ENCODE assay signal across 21 cellular contexts in the genomic region with DNA sequence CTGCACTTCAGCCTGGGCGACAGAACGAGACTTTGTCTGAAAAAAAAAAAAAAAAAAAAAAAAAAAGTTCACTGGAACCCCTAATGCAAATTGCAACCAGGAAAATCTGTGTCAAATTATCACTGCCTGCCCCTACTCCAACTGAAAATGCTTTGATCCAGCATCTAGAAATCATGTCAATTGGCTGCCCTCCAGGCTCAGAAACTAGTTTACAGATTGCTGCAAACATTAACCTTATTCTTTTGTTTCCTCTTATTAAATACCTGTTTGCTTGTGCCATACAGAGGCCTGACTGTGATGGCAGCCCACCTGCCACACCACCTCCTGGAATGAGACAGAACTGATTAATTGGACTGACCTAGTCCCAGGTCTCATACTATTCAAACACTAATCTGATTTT. TPM values are rescaled to one million over a fixed set of nuclear protein-coding genes. Genes with fewer than 3 reads are reported as not detected.
A peak's percentile ranks its signal among the peaks of the same experiment; 100 is the strongest.
DNase-seq lines count a peak whose midpoint lies in the region; ATAC-seq and TF ChIP-seq lines count a peak whose summit lies in the region.
"Had no signal": no experiment of that assay in that cellular context is flagged by ENCODE, and none has a peak within 500 bp of the region (broad histone marks: within the 10 kb centered on the region; RNA-seq: fewer than 3 reads in every experiment).

No MANE protein-coding gene starts in this region.

- WGBS in body of pancreas, 2 donors = 65 to 87% methylated on average over 2 of the region's 2 CpGs

- H3K9me3 ChIP-seq in HEK293 (ENCODE audit: control insufficient read depth, insufficient read depth, low read depth, low read length) = no peaks in the 10 kb centered on the region; the same call in 1 of the 2 replicates
- no peaks in the 10 kb centered on the region for H3K9me3 ChIP-seq in body of pancreas
- H3K9me3 ChIP-seq: A549; BLaER1 treated with 17β-estradiol and CSF1 and Interleukin-3, amounts not matched to agents 10 nM and 100 nM; MG63; SJCRH30 had no signal

- H3K4me3 Mint-ChIP-seq in nephron progenitor cell (no peak overlapping the region), endothelial cell (ENCODE audit: unreplicated experiment) (no peak overlapping the region)
- no peak overlapping the region for H3K4me3 Mint-ChIP-seq in stimulated activated memory B cell treated with anti-CD40 and anti-IgM and Interleukin-4, amounts not matched to agents 10 μg/mL and 1 μg/mL and 100 μg/mL, for 72 hours
- H3K4me3 Mint-ChIP-seq: CD8-positive, alpha-beta T cell; H9 had no signal

- peaks cover 5% of the 10 kb centered on the region for H3K27me3 Mint-ChIP-seq in nephron progenitor cell (ENCODE audit: low read depth, poor library complexity)
- H3K27me3 Mint-ChIP-seq in stimulated activated memory B cell treated with anti-CD40 and anti-IgM and Interleukin-4, amounts not matched to agents 10 μg/mL and 1 μg/mL and 100 μg/mL, for 72 hours = no peaks in the 10 kb centered on the region
- no peaks in the 10 kb centered on the region for H3K27me3 Mint-ChIP-seq in endothelial cell (ENCODE audit: unreplicated experiment)

- H3K36me3 ChIP-seq in HEK293 (ENCODE audit: control insufficient read depth in 2 of 2, insufficient read depth in 1 of 2, low read length in 2 of 2) (peaks cover 0 to 39% of the 10 kb centered on the region in 2 experiments; a peak in 2 of 3 replicates), body of pancreas (replicated peaks in 1 of 2; ENCODE audit: insufficient read depth in 1 of 2, low read depth in 2 of 2) (no peaks in the 10 kb centered on the region)
- H3K36me3 ChIP-seq: BLaER1 treated with 17β-estradiol and CSF1 and Interleukin-3, amounts not matched to agents 10 nM and 100 nM; MG63; SJCRH30 had no signal

- H3K9me3 Mint-ChIP-seq in nephron progenitor cell (no peaks in the 10 kb centered on the region), endothelial cell (ENCODE audit: unreplicated experiment) (no peaks in the 10 kb centered on the region)
- H3K9me3 Mint-ChIP-seq in stimulated activated memory B cell treated with anti-CD40 and anti-IgM and Interleukin-4, amounts not matched to agents 10 μg/mL and 1 μg/mL and 100 μg/mL, for 72 hours = no peaks in the 10 kb centered on the region
- H3K9me3 Mint-ChIP-seq: CD8-positive, alpha-beta T cell; H9 had no signal

- H3K4me1 ChIP-seq in HEK293 (ENCODE audit: control insufficient read depth, insufficient read depth, low read length) = peaks cover 13% of the 10 kb centered on the region
- H3K4me1 ChIP-seq in body of pancreas = peaks cover 8% of the 10 kb centered on the region
- H3K4me1 ChIP-seq: A549, SJCRH30 had no signal

- H3K36me3 Mint-ChIP-seq in nephron progenitor cell (ENCODE audit: low read depth) (no peaks in the 10 kb centered on the region), endothelial cell (ENCODE audit: low read depth, unreplicated experiment) (no peaks in the 10 kb centered on the region)
- no peaks in the 10 kb centered on the region for H3K36me3 Mint-ChIP-seq in stimulated activated memory B cell treated with anti-CD40 and anti-IgM and Interleukin-4, amounts not matched to agents 10 μg/mL and 1 μg/mL and 100 μg/mL, for 72 hours
- H3K36me3 Mint-ChIP-seq: CD8-positive, alpha-beta T cell had no signal

- intact Hi-C loops in body of pancreas (cut with DNase I) = no loop called here

- TF ChIP-seq POLR2A in body of pancreas (IDR thresholded peaks at IDR 0.05) = no peak

- H3K27ac Mint-ChIP-seq in nephron progenitor cell (peak overlapping the region; percentile 85), endothelial cell (ENCODE audit: unreplicated experiment) (no peak overlapping the region)
- peak overlapping the region; percentile 6 for H3K27ac Mint-ChIP-seq in stimulated activated memory B cell treated with anti-CD40 and anti-IgM and Interleukin-4, amounts not matched to agents 10 μg/mL and 1 μg/mL and 100 μg/mL, for 72 hours
- H3K27ac Mint-ChIP-seq: CD8-positive, alpha-beta T cell had no signal

- POLR2A ChIA-PET in HEK293 (lab: Yijun Ruan, JAX) = interaction anchor here (0.6 to 2.1 kb wide), 6 partner anchors 19 to 973 kb away, joined by 3 to 13 read pairs (median 8); a partner anchor contains a TSS

- ATAC-seq in body of pancreas (peak; percentile 73), HG03045 (IDR thresholded peaks at IDR 0.05; ENCODE audit: unreplicated experiment) (no peak), HG03378 (IDR thresholded peaks at IDR 0.05; ENCODE audit: unreplicated experiment) (no peak)
- no peak for ATAC-seq in stimulated activated memory B cell treated with anti-CD40 and anti-IgM and Interleukin-4, amounts not matched to agents 10 μg/mL and 1 μg/mL and 100 μg/mL, for 72 hours
- ATAC-seq: A549; CD8-positive, alpha-beta T cell had no signal

- CTCF ChIA-PET in HEK293 (lab: Yijun Ruan, JAX) = interaction anchor here (0.8 to 5.4 kb wide), 18 partner anchors 10 to 343 kb away, joined by 3 to 61 read pairs (median 14); a partner anchor contains a TSS

- H3K4me1 Mint-ChIP-seq in nephron progenitor cell (peaks cover 6% of the 10 kb centered on the region), endothelial cell (ENCODE audit: unreplicated experiment) (peaks cover 8% of the 10 kb centered on the region)
- peaks cover 12% of the 10 kb centered on the region for H3K4me1 Mint-ChIP-seq in stimulated activated memory B cell treated with anti-CD40 and anti-IgM and Interleukin-4, amounts not matched to agents 10 μg/mL and 1 μg/mL and 100 μg/mL, for 72 hours

- TF ChIP-seq CTCF in HEK293 (tag by site-specific recombination; IDR thresholded peaks at IDR 0.05) (no peak), body of pancreas (IDR thresholded peaks at IDR 0.05) (no peak), nephron progenitor cell (IDR thresholded peaks at IDR 0.05) (no peak), endothelial cell (IDR thresholded peaks at IDR 0.05; ENCODE audit: unreplicated experiment) (no peak)

- H3K4me3 ChIP-seq in HEK293 (ENCODE audit: low read depth, low read length) = no peak overlapping the region
- H3K4me3 ChIP-seq in body of pancreas = no peak overlapping the region
- H3K4me3 ChIP-seq: A549; BLaER1 treated with 17β-estradiol and CSF1 and Interleukin-3, amounts not matched to agents 10 nM and 100 nM; MG63; PC-9; SJCRH30 had no signal

- H3K27ac ChIP-seq in HEK293 (ENCODE audit: extremely low read depth, low read depth, low read length) = peak overlapping the region; percentile 49; the same call in 1 of the 2 replicates
- H3K27ac ChIP-seq in body of pancreas = peak overlapping the region in 3 of 4 donors; percentile 38 to 53 (median 43)
- H3K27ac ChIP-seq: A549; BLaER1 treated with 17β-estradiol and CSF1 and Interleukin-3, amounts not matched to agents 10 nM and 100 nM; PC-9; SJCRH30 had no signal

- H3K27me3 ChIP-seq in body of pancreas = no peaks in the 10 kb centered on the region
- H3K27me3 ChIP-seq: BLaER1 treated with 17β-estradiol and CSF1 and Interleukin-3, amounts not matched to agents 10 nM and 100 nM; MG63; SJCRH30 had no signal

- DNase-seq in body of pancreas = peak; percentile 31 to 64 (median 58)
- DNase-seq in nephron progenitor cell = no peak
- DNase-seq in endothelial cell (ENCODE audit: low spot score) = no peak
- DNase-seq: Calu3; CD8-positive, alpha-beta T cell; H9; IMR-90; Kasumi-1; MG63; NCI-H1092; NCI-H146; NCI-H2081; NCI-H774; PC-9; SJCRH30 had no signal

TF ChIP-seq in HEK293, 187 proteins besides CTCF, POLR2A, EP300 and RAD21 (continues in another document):
- TF ChIP-seq, protein P1, sequence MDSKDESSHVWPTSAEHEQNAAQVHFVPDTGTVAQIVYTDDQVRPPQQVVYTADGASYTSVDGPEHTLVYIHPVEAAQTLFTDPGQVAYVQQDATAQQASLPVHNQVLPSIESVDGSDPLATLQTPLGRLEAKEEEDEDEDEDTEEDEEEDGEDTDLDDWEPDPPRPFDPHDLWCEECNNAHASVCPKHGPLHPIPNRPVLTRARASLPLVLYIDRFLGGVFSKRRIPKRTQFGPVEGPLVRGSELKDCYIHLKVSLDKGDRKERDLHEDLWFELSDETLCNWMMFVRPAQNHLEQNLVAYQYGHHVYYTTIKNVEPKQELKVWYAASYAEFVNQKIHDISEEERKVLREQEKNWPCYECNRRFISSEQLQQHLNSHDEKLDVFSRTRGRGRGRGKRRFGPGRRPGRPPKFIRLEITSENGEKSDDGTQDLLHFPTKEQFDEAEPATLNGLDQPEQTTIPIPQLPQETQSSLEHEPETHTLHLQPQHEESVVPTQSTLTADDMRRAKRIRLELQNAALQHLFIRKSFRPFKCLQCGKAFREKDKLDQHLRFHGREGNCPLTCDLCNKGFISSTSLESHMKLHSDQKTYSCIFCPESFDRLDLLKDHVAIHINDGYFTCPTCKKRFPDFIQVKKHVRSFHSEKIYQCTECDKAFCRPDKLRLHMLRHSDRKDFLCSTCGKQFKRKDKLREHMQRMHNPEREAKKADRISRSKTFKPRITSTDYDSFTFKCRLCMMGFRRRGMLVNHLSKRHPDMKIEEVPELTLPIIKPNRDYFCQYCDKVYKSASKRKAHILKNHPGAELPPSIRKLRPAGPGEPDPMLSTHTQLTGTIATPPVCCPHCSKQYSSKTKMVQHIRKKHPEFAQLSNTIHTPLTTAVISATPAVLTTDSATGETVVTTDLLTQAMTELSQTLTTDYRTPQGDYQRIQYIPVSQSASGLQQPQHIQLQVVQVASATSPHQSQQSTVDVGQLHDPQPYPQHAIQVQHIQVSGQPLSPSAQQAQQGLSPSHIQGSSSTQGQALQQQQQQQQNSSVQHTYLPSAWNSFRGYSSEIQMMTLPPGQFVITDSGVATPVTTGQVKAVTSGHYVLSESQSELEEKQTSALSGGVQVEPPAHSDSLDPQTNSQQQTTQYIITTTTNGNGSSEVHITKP (tag by site-specific recombination; IDR thresholded peaks at IDR 0.05) = peak; percentile 44
- no peak for TF ChIP-seq ZNF146 (tag by site-specific recombination; IDR thresholded peaks at IDR 0.05)
- TF ChIP-seq, protein P2, sequence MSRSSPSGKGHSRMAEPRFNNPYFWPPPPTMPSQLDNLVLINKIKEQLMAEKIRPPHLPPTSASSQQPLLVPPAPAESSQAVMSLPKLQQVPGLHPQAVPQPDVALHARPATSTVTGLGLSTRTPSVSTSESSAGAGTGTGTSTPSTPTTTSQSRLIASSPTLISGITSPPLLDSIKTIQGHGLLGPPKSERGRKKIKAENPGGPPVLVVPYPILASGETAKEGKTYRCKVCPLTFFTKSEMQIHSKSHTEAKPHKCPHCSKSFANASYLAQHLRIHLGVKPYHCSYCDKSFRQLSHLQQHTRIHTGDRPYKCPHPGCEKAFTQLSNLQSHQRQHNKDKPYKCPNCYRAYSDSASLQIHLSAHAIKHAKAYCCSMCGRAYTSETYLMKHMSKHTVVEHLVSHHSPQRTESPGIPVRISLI (tag by site-specific recombination; IDR thresholded peaks at IDR 0.05) = peak; percentile 50; the same call in 1 of the 2 replicates

RNA-seq across cellular contexts. Expression of a gene that starts 18.6 kb away (rescaled TPM):
- total RNA-seq in body of pancreas = 10 to 100 TPM; 46.2 to 96.2 TPM
- 89.8 TPM for total RNA-seq in endothelial cell (ENCODE audit: unreplicated experiment)

RNA-seq across cellular contexts. Expression of a gene that starts 44.4 kb away (rescaled TPM):
- total RNA-seq in body of pancreas = 10 to 100 TPM in 1 of 2 donors, 1 to 10 TPM in 1; 3.9 to 19.8 TPM
- 17.9 TPM for total RNA-seq in endothelial cell (ENCODE audit: unreplicated experiment)

RNA-seq across cellular contexts. Expression of a gene that starts 44.7 kb away (rescaled TPM):
- total RNA-seq in body of pancreas (100 to 1,000 TPM; 155 to 162 TPM), endothelial cell (ENCODE audit: unreplicated experiment) (227 TPM)

Comparison
In these comparisons a context has a peak if more than half of its experiments do, and no peak if none do; other contexts are left out.
1. DNase-seq: peak in body of pancreas (4 of 4); none in nephron progenitor cell (single experiment) and endothelial cell (single experiment).